Comparison of ENCODE assay signal across 31 cellular contexts in the genomic region with DNA sequence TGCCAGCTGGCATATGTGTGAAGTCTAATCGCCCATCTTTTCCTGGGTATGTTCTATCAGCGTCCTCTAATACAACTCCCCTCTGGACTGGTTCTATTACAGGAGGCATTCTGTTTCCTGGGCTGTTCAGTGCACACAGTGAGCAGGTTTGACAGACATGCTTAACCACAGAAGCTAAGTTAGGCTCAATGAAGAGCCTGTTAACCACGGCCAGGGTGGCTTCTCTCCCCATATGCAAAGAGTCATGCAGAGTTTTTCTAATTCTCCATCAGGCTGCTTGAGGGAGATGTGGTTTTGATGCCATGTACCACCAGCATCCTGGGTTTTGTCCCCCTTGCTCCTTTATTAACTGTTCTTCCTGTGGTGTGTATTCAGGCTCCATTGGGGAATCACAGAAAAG. TPM values are rescaled to one million over a fixed set of nuclear protein-coding genes. Genes with fewer than 3 reads are reported as not detected.
DNase-seq lines count a peak whose midpoint lies in the region; TF ChIP-seq lines count a peak whose summit lies in the region.
"Had no signal": no experiment of that assay in that cellular context is flagged by ENCODE, and none has a peak within 500 bp of the region (broad histone marks: within the 10 kb centered on the region; RNA-seq: fewer than 3 reads in every experiment).

No MANE protein-coding gene starts in this region.

- no peaks in the 10 kb centered on the region for H3K9me3 ChIP-seq in osteoblast (ENCODE audit: low read depth, low read length)
- H3K9me3 ChIP-seq: ovary had no signal

- H3K4me1 ChIP-seq in osteoblast (ENCODE audit: insufficient read depth, low read length) = peaks cover 4% of the 10 kb centered on the region

- H2AFZ ChIP-seq in osteoblast (ENCODE audit: low read length) = no peak overlapping the region

- H3K27ac ChIP-seq in osteoblast (ENCODE audit: low read depth, low read length) = no peak overlapping the region
- H3K27ac ChIP-seq: ovary, SK-N-MC had no signal

- H3K27me3 Mint-ChIP-seq in activated naive CD8-positive, alpha-beta T cell = no peaks in the 10 kb centered on the region
- H3K27me3 Mint-ChIP-seq in activated naive CD8-positive, alpha-beta T cell treated with anti-CD3 and anti-CD28 coated beads for 36 hours = no peaks in the 10 kb centered on the region
- H3K27me3 Mint-ChIP-seq: dendritic cell treated with granulocyte-macrophage colony-stimulating factor and Interleukin-4, amounts not matched to agents 40 ng/mL and 50 ng/mL, for 4 days had no signal

- no peak for DNase-seq in activated naive CD8-positive, alpha-beta T cell treated with anti-CD3 and anti-CD28 coated beads for 36 hours
- peak; percentile 65 for DNase-seq in Jurkat, Clone E6-1 (ENCODE audit: low read depth, low spot score)
- DNase-seq in osteoblast (ENCODE audit: insufficient read length, low spot score, missing footprints) (no peak), NCI-H345 treated with DMSO at 0.1 percent for 48 hours (lab: John Stamatoyannopoulos, UW; ENCODE audit: unreplicated experiment) (no peak)
- no peak for DNase-seq in stimulated activated CD4-positive, alpha-beta T cell treated with anti-CD3 and anti-CD28 coated beads, Interleukin-2, amount 100 ng/mL, for 24 hours
- no peak for DNase-seq in activated CD4-positive, alpha-beta T cell treated with anti-CD3 and anti-CD28 coated beads for 1 hour
- DNase-seq: ACHN; activated CD8-positive, alpha-beta memory T cell treated with anti-CD3 and anti-CD28 coated beads, Interleukin-2, amount 50 U/mL, for 4 hours; activated gamma-delta T cell treated with Interleukin-2 at 50 U/mL for 16 hours; amygdala; C1 segment of cervical spinal cord; glutamatergic neuron; H9; IMR-90; kidney glomerular epithelial cell; mammary epithelial cell; NCI-H1694; NCI-H2171 treated with DMSO at 0.1 percent for 48 hours; NCI-H69; ovary; right cardiac atrium; stimulated activated CD4-positive, alpha-beta T cell treated with anti-CD3 and anti-CD28 coated beads, Interleukin-15, amount 100 ng/mL, for 24 hours; substantia nigra; T1000 had no signal

- no peaks in the 10 kb centered on the region for H3K36me3 Mint-ChIP-seq in activated naive CD8-positive, alpha-beta T cell
- peaks cover 1% of the 10 kb centered on the region for H3K36me3 Mint-ChIP-seq in activated naive CD8-positive, alpha-beta T cell treated with anti-CD3 and anti-CD28 coated beads for 36 hours

- no peaks in the 10 kb centered on the region for H4K20me1 ChIP-seq in osteoblast (ENCODE audit: insufficient read depth, low read length)

- peak overlapping the region; percentile 85 for H3K4me2 ChIP-seq in osteoblast (ENCODE audit: insufficient read depth, low read length)

- no peaks in the 10 kb centered on the region for H3K36me3 ChIP-seq in osteoblast (ENCODE audit: insufficient read depth, low read length)
- H3K36me3 ChIP-seq: ovary had no signal

- TF ChIP-seq CTCF in WI38 (IDR thresholded peaks at IDR 0.05; ENCODE audit: low read depth, low read length) (no peak), osteoblast (IDR thresholded peaks at IDR 0.05; ENCODE audit: extremely low read depth, low read depth, low read length) (no peak)

- H3K27ac Mint-ChIP-seq in activated naive CD8-positive, alpha-beta T cell = no peak overlapping the region
- no peak overlapping the region for H3K27ac Mint-ChIP-seq in activated naive CD8-positive, alpha-beta T cell treated with anti-CD3 and anti-CD28 coated beads for 36 hours
- H3K27ac Mint-ChIP-seq: dendritic cell treated with granulocyte-macrophage colony-stimulating factor and Interleukin-4, amounts not matched to agents 40 ng/mL and 50 ng/mL, for 4 days; H9 had no signal

- no peaks in the 10 kb centered on the region for H3K79me2 ChIP-seq in osteoblast (ENCODE audit: insufficient read depth, low read length)

- no peaks in the 10 kb centered on the region for H3K9me3 Mint-ChIP-seq in activated naive CD8-positive, alpha-beta T cell (ENCODE audit: low read depth)
- no peaks in the 10 kb centered on the region for H3K9me3 Mint-ChIP-seq in activated naive CD8-positive, alpha-beta T cell treated with anti-CD3 and anti-CD28 coated beads for 36 hours

- peak overlapping the region; percentile 10 for H3K4me3 Mint-ChIP-seq in activated naive CD8-positive, alpha-beta T cell
- no peak overlapping the region for H3K4me3 Mint-ChIP-seq in activated naive CD8-positive, alpha-beta T cell treated with anti-CD3 and anti-CD28 coated beads for 36 hours
- H3K4me3 Mint-ChIP-seq: dendritic cell treated with granulocyte-macrophage colony-stimulating factor and Interleukin-4, amounts not matched to agents 40 ng/mL and 50 ng/mL, for 4 days; H9 had no signal

- no peaks in the 10 kb centered on the region for H3K27me3 ChIP-seq in osteoblast (ENCODE audit: insufficient read depth, low read length)
- H3K27me3 ChIP-seq: ovary had no signal

- peaks cover 11% of the 10 kb centered on the region for H3K4me1 Mint-ChIP-seq in activated naive CD8-positive, alpha-beta T cell (ENCODE audit: low read depth)
- H3K4me1 Mint-ChIP-seq in activated naive CD8-positive, alpha-beta T cell treated with anti-CD3 and anti-CD28 coated beads for 36 hours = peaks cover 3% of the 10 kb centered on the region

- no peak overlapping the region for H3K4me3 ChIP-seq in Jurkat, Clone E6-1 (ENCODE audit: low read length)
- H3K4me3 ChIP-seq in WI38 (ENCODE audit: low read depth, low read length) (peak overlapping the region; percentile 36), osteoblast (ENCODE audit: insufficient read depth, low read length) (no peak overlapping the region)
- H3K4me3 ChIP-seq: ovary, SK-N-MC had no signal

RNA-seq across cellular contexts. Expression of gene ALOX12, which starts 57.2 kb away (rescaled TPM):
- not detected for total RNA-seq in activated naive CD8-positive, alpha-beta T cell treated with anti-CD3 and anti-CD28 coated beads for 36 hours
- 1.4 TPM for polyA plus RNA-seq in Jurkat, Clone E6-1 (2012; ENCODE audit: insufficient read depth, insufficient read length)
- total RNA-seq in osteoblast = not detected in 2 replicates
- total RNA-seq: cardiac septum, IMR-90, mammary epithelial cell, RPMI7951, urinary bladder had no signal
